22 cellular contexts compared by ENCODE assay signal in genomic region chr3:135582800-135583199, GRCh38.
DNase-seq lines count a peak whose midpoint lies in the region; ATAC-seq and TF ChIP-seq lines count a peak whose summit lies in the region.
"Had no signal": no experiment of that assay in that cellular context is flagged by ENCODE, and none has a peak within 500 bp of the region (broad histone marks: within the 10 kb centered on the region; RNA-seq: fewer than 3 reads in every experiment).

No MANE protein-coding gene starts in this region.

- H3K79me1 ChIP-seq in neuronal stem cell (ENCODE audit: low read depth, low read length): no peaks in the 10 kb centered on the region

- peaks cover 27% of the 10 kb centered on the region for H3K9me3 Mint-ChIP-seq in GM23338
- H3K9me3 Mint-ChIP-seq in WTC11: peaks cover 39% of the 10 kb centered on the region
- H3K9me3 Mint-ChIP-seq: CD4-positive, alpha-beta T cell had no signal

- no peak overlapping the region for H2AK5ac ChIP-seq in neuronal stem cell (ENCODE audit: low read depth, low read length)

- no peak overlapping the region for H3K4me3 Mint-ChIP-seq in GM23338
- H3K4me3 Mint-ChIP-seq in WTC11: no peak overlapping the region
- H3K4me3 Mint-ChIP-seq: CD14-positive monocyte; CD4-positive, alpha-beta T cell; CD8-positive, alpha-beta memory T cell had no signal

- no peak overlapping the region for H3K4ac ChIP-seq in neuronal stem cell (ENCODE audit: low read length)

- H3K9me3 ChIP-seq in esophagus muscularis mucosa (peaks cover 0 to 7% (median 0%) of the 10 kb centered on the region in 4 donors), neuronal stem cell (replicated peaks in 1 of 2; ENCODE audit: control insufficient read depth in 2 of 2, insufficient read depth in 1 of 2, low read depth in 1 of 2, low read length in 2 of 2) (no peaks in the 10 kb centered on the region)
- H3K9me3 ChIP-seq: A549; BE2C; BLaER1 treated with 17β-estradiol and CSF1 and Interleukin-3, amounts not matched to agents 10 nM and 100 nM had no signal

- H3K4me1 ChIP-seq in GM23338 (ENCODE audit: insufficient read depth): no peaks in the 10 kb centered on the region
- no peaks in the 10 kb centered on the region for H3K4me1 ChIP-seq in esophagus muscularis mucosa
- H3K4me1 ChIP-seq in neuronal stem cell (ENCODE audit: control insufficient read depth in 2 of 2, insufficient read depth in 1 of 2, low read depth in 1 of 2, low read length in 2 of 2): peaks cover 0 to 2% of the 10 kb centered on the region in 2 donors
- H3K4me1 ChIP-seq: A549; BE2C; BLaER1 treated with 17β-estradiol and CSF1 and Interleukin-3, amounts not matched to agents 10 nM and 100 nM had no signal

- H2BK5ac ChIP-seq in neuronal stem cell (ENCODE audit: low read length): no peak overlapping the region

- WGBS in esophagus muscularis mucosa: 60% methylated on average over 3 of the region's 3 CpGs
- WGBS in neuronal stem cell (ENCODE audit: extremely low coverage in 2 of 2, insufficient read length in 2 of 2, insufficient replicate concordance in 1 of 2), 2 donors: no CpG with 5 or more reads among the region's 3 CpGs

- H2AFZ ChIP-seq in GM23338 (peak overlapping the region; percentile 90), neuronal stem cell (ENCODE audit: low read length) (no peak overlapping the region)
- H2AFZ ChIP-seq: GM23248 had no signal

- peaks cover 4% of the 10 kb centered on the region; the same call in 1 of the 2 replicates for H3K9me2 ChIP-seq in GM23338 (ENCODE audit: insufficient read depth)

- no peak overlapping the region for H2BK12ac ChIP-seq in neuronal stem cell (ENCODE audit: low read length)

- no peaks in the 10 kb centered on the region for H3K36me3 ChIP-seq in GM23338 (ENCODE audit: insufficient read depth)
- H3K36me3 ChIP-seq in esophagus muscularis mucosa: no peaks in the 10 kb centered on the region
- H3K36me3 ChIP-seq in neuronal stem cell (replicated peaks in 1 of 2; ENCODE audit: control insufficient read depth in 2 of 2, insufficient read depth in 2 of 2, low read length in 2 of 2): no peaks in the 10 kb centered on the region
- H3K36me3 ChIP-seq: BE2C; BLaER1 treated with 17β-estradiol and CSF1 and Interleukin-3, amounts not matched to agents 10 nM and 100 nM had no signal

- CTCF ChIA-PET in WTC11 (lab: Charles Lee): no interaction called here

- no peaks in the 10 kb centered on the region for H3F3A ChIP-seq in GM23338 (replicated peaks; ENCODE audit: low read depth)

- no peak for TF ChIP-seq POLR2A in esophagus muscularis mucosa (IDR thresholded peaks at IDR 0.05; ENCODE audit: low read depth)

- TF ChIP-seq CTCF in GM23338 (conservative IDR thresholded peaks at IDR 0.05; ENCODE audit: low read depth in 2 of 2): no peak
- no peak for TF ChIP-seq CTCF in WTC11 (IDR thresholded peaks at IDR 0.05)
- TF ChIP-seq CTCF in esophagus muscularis mucosa (IDR thresholded peaks at IDR 0.05): no peak

- H3K18ac ChIP-seq in neuronal stem cell (ENCODE audit: low read length): no peak overlapping the region

- intact Hi-C loops in esophagus muscularis mucosa (cut with DNase I): no loop called here

- no peak for DNase-seq in GM23338 (ENCODE audit: low spot score)
- no peak for DNase-seq in WTC11 (ENCODE audit: low spot score)
- DNase-seq in esophagus muscularis mucosa (ENCODE audit: extremely low spot score): peak; percentile 74
- DNase-seq in islet precursor cell: no peak
- no peak for DNase-seq in neuronal stem cell (ENCODE audit: low spot score)
- no peak for DNase-seq in NCI-H146 (lab: John Stamatoyannopoulos, UW)
- DNase-seq: ACHN; AML-193; BE2C; CD4-positive, alpha-beta T cell; CD8-positive, alpha-beta memory T cell; DMS 273 treated with DMSO at 0.1 percent for 48 hours; DMS79; EL; GDM1; GM23248 had no signal

- no peak overlapping the region for H3K4me2 ChIP-seq in GM23338
- no peak overlapping the region for H3K4me2 ChIP-seq in neuronal stem cell (ENCODE audit: insufficient read depth, low read length, poor library complexity, severe bottlenecking)
- H3K4me2 ChIP-seq: A549; BLaER1 treated with 17β-estradiol and CSF1 and Interleukin-3, amounts not matched to agents 10 nM and 100 nM had no signal

- no peak overlapping the region for H2BK120ac ChIP-seq in neuronal stem cell (ENCODE audit: low read depth, low read length)

- H3K23ac ChIP-seq in neuronal stem cell (ENCODE audit: low read depth, low read length, poor library complexity): no peak overlapping the region

- H3K4me3 ChIP-seq in GM23338: no peak overlapping the region
- H3K4me3 ChIP-seq in esophagus muscularis mucosa: no peak overlapping the region
- no peak overlapping the region for H3K4me3 ChIP-seq in neuronal stem cell (ENCODE audit: low read length in 2 of 2)
- H3K4me3 ChIP-seq: A549; BLaER1 treated with 17β-estradiol and CSF1 and Interleukin-3, amounts not matched to agents 10 nM and 100 nM; GM12878; GM23248 had no signal

- no peak overlapping the region for H3K14ac ChIP-seq in neuronal stem cell (ENCODE audit: low read length)

- no peak overlapping the region for H4K91ac ChIP-seq in neuronal stem cell (ENCODE audit: low read depth, low read length, poor library complexity)

- H3K27me3 ChIP-seq in GM23338 (ENCODE audit: insufficient read depth) (no peaks in the 10 kb centered on the region), esophagus muscularis mucosa (no peaks in the 10 kb centered on the region), neuronal stem cell (ENCODE audit: control insufficient read depth in 3 of 3, insufficient read depth in 3 of 3, low read depth in 1 of 3, low read length in 3 of 3) (no peaks in the 10 kb centered on the region)
- H3K27me3 ChIP-seq: BE2C; BLaER1 treated with 17β-estradiol and CSF1 and Interleukin-3, amounts not matched to agents 10 nM and 100 nM had no signal

- H3K27ac ChIP-seq in GM23338 (ENCODE audit: low read depth): no peak overlapping the region
- no peak overlapping the region for H3K27ac ChIP-seq in esophagus muscularis mucosa (replicated peaks in 1 of 4)
- H3K27ac ChIP-seq in neuronal stem cell (replicated peaks; ENCODE audit: low read length): no peak overlapping the region
- H3K27ac ChIP-seq: 22Rv1; A549; BLaER1 treated with 17β-estradiol and CSF1 and Interleukin-3, amounts not matched to agents 10 nM and 100 nM; GM23248 had no signal

- H4K20me1 ChIP-seq in GM23338 (replicated peaks; ENCODE audit: insufficient read depth): no peaks in the 10 kb centered on the region
- H4K20me1 ChIP-seq: BLaER1 treated with 17β-estradiol and CSF1 and Interleukin-3, amounts not matched to agents 10 nM and 100 nM had no signal

- H3K4me1 Mint-ChIP-seq in GM23338: peaks cover 11% of the 10 kb centered on the region
- peaks cover 22% of the 10 kb centered on the region for H3K4me1 Mint-ChIP-seq in WTC11
- H3K4me1 Mint-ChIP-seq: CD14-positive monocyte; CD8-positive, alpha-beta memory T cell had no signal

- POLR2A ChIA-PET in WTC11 (lab: Charles Lee): no interaction called here

- no peak overlapping the region for H2BK15ac ChIP-seq in neuronal stem cell (ENCODE audit: low read length)

- H3K9ac ChIP-seq in neuronal stem cell (ENCODE audit: low read depth, low read length, poor library complexity): no peak overlapping the region
- H3K9ac ChIP-seq: BLaER1 treated with 17β-estradiol and CSF1 and Interleukin-3, amounts not matched to agents 10 nM and 100 nM; GM23248 had no signal

- H3K36me3 Mint-ChIP-seq in GM23338 (ENCODE audit: low read depth) (peaks cover 17% of the 10 kb centered on the region), WTC11 (peaks cover 32% of the 10 kb centered on the region)
- H3K36me3 Mint-ChIP-seq: CD14-positive monocyte; CD8-positive, alpha-beta memory T cell had no signal

- H3K27me3 Mint-ChIP-seq in GM23338 (ENCODE audit: insufficient read depth, low read depth, poor library complexity) (no peaks in the 10 kb centered on the region), WTC11 (ENCODE audit: low read depth) (peaks cover 9% of the 10 kb centered on the region; the same call in 1 of the 2 replicates)
- H3K27me3 Mint-ChIP-seq: CD4-positive, alpha-beta T cell; CD8-positive, alpha-beta memory T cell had no signal

- H3K27ac Mint-ChIP-seq in GM23338 (no peak overlapping the region), WTC11 (no peak overlapping the region)
- H3K27ac Mint-ChIP-seq: CD4-positive, alpha-beta T cell; CD8-positive, alpha-beta memory T cell had no signal

- no peak for TF ChIP-seq EP300 in esophagus muscularis mucosa (IDR thresholded peaks at IDR 0.05)

- ATAC-seq in GM23338 (no peak; the same call in 2 of the 3 replicates), WTC11 (peak; percentile 50)
- ATAC-seq: A549, GM12878, HCT116 had no signal

- no peak overlapping the region for H4K8ac ChIP-seq in neuronal stem cell (ENCODE audit: low read depth, low read length)

- H3K79me2 ChIP-seq in GM23338 (replicated peaks; ENCODE audit: insufficient read depth): no peaks in the 10 kb centered on the region

TF ChIP-seq in GM23338, 12 proteins besides CTCF, POLR2A, EP300 and RAD21 (continues in another document):
- no peak for TF ChIP-seq NANOG (IDR thresholded peaks at IDR 0.05; ENCODE audit: borderline replicate concordance)
- no peak for TF ChIP-seq ZNF331 (CRISPR knock-in tag; IDR thresholded peaks at IDR 0.05; ENCODE audit: low read depth)
- no peak for TF ChIP-seq JUNB (IDR thresholded peaks at IDR 0.05; ENCODE audit: unreplicated experiment)

TF ChIP-seq in WTC11, 78 proteins besides CTCF, POLR2A, EP300 and RAD21 (continues in another document):
- no peak for TF ChIP-seq TEAD1 (CRISPR knock-in tag; IDR thresholded peaks at IDR 0.05)
- TF ChIP-seq EMX1 (CRISPR knock-in tag; IDR thresholded peaks at IDR 0.05): no peak
- no peak for TF ChIP-seq NFATC4 (CRISPR knock-in tag; IDR thresholded peaks at IDR 0.05)
- no peak for TF ChIP-seq ATF3 (CRISPR knock-in tag; conservative IDR thresholded peaks at IDR 0.05)
